32 cellular contexts compared by ENCODE assay signal in genomic region chr17:31048142-31048541, GRCh38.
"Had no signal": no experiment of that assay in that cellular context is flagged by ENCODE, and none has a peak within 500 bp of the region (broad histone marks: within the 10 kb centered on the region; RNA-seq: fewer than 3 reads in every experiment).

No MANE protein-coding gene starts in this region.

- H3K4me1 ChIP-seq: body of pancreas, breast epithelium had no signal

- DNase-seq: activated B cell treated with CpG ODN at 0.5 μM for 24 hours; activated CD4-positive, alpha-beta memory T cell treated with anti-CD3 and anti-CD28 coated beads for 36 hours; activated CD4-positive, alpha-beta T cell treated with anti-CD3 and anti-CD28 coated beads for 4 hours; activated CD4-positive, alpha-beta T cell treated with anti-CD3 and anti-CD28 coated beads, Interleukin-2, amount 10 ng/mL, durations not matched to agents 24 days and 14 days; activated CD4-positive, alpha-beta T cell treated with anti-CD3 and anti-CD28 coated beads, Interleukin-2, amount 50 U/mL, for 1 hour; activated CD4-positive, alpha-beta T cell treated with anti-CD3 and anti-CD28 coated beads, Interleukin-2, amount 50 U/mL, for 4 hours; activated CD4-positive, CD25-positive, alpha-beta regulatory T cell treated with anti-CD3 and anti-CD28 coated beads, Interleukin-2, amount 50 U/mL, for 72 hours; activated CD8-positive, alpha-beta memory T cell treated with anti-CD3 and anti-CD28 coated beads, Interleukin-2, amount 50 U/mL, for 4 hours; activated CD8-positive, alpha-beta T cell treated with anti-CD3 and anti-CD28 coated beads for 36 hours; activated effector memory CD4-positive, alpha-beta T cell treated with anti-CD3 and anti-CD28 coated beads, Interleukin-2, amount 50 U/mL, for 16 hours; activated gamma-delta T cell treated with Interleukin-2 at 50 U/mL for 16 hours; activated naive CD4-positive, alpha-beta T cell; activated naive CD4-positive, alpha-beta T cell treated with anti-CD3 and anti-CD28 coated beads for 36 hours; activated naive CD4-positive, alpha-beta T cell treated with anti-CD3 and anti-CD28 coated beads, Interleukin-2, amount 50 U/mL, for 16 hours; activated naive CD8-positive, alpha-beta T cell treated with anti-CD3 and anti-CD28 coated beads for 36 hours; activated T-cell treated with anti-CD3 and anti-CD28 coated beads for 4 hours; activated T-cell treated with anti-CD3 and anti-CD28 coated beads, Interleukin-2, amount 50 U/mL, for 1 hour; activated T-cell treated with anti-CD3 and anti-CD28 coated beads, Interleukin-2, amount 50 U/mL, for 4 hours; activated T-cell treated with anti-CD3 and anti-CD28 coated beads, Interleukin-2, amount 50 U/mL, for 72 hours; adrenal gland; amniotic stem cell; aorta; body of pancreas; central memory CD4-positive, alpha-beta T cell; T-helper 1 cell; T-helper 2 cell; T-helper 9 cell had no signal

- H3K4me3 ChIP-seq: adrenal gland, body of pancreas, breast epithelium had no signal

- H3K27ac ChIP-seq: adrenal gland, body of pancreas, brain microvascular endothelial cell, breast epithelium, VCaP had no signal

- H3K9me3 ChIP-seq: adrenal gland, body of pancreas, breast epithelium had no signal

- ATAC-seq: activated CD8-positive, alpha-beta T cell treated with anti-CD3 and anti-CD28 coated beads for 36 hours; activated naive CD4-positive, alpha-beta T cell treated with anti-CD3 and anti-CD28 coated beads, Interleukin-2, amount 50 U/mL, for 72 hours; activated T-cell treated with anti-CD3 and anti-CD28 coated beads, Interleukin-2, amount 50 U/mL, for 4 hours; activated T-helper 17 cell treated with anti-CD3 and anti-CD28 coated beads, Interleukin-2, amount 50 U/mL, for 72 hours; body of pancreas had no signal

- H3K36me3 ChIP-seq: adrenal gland, brain microvascular endothelial cell, breast epithelium had no signal
